8 cellular contexts compared by ENCODE assay signal in the genomic region with DNA sequence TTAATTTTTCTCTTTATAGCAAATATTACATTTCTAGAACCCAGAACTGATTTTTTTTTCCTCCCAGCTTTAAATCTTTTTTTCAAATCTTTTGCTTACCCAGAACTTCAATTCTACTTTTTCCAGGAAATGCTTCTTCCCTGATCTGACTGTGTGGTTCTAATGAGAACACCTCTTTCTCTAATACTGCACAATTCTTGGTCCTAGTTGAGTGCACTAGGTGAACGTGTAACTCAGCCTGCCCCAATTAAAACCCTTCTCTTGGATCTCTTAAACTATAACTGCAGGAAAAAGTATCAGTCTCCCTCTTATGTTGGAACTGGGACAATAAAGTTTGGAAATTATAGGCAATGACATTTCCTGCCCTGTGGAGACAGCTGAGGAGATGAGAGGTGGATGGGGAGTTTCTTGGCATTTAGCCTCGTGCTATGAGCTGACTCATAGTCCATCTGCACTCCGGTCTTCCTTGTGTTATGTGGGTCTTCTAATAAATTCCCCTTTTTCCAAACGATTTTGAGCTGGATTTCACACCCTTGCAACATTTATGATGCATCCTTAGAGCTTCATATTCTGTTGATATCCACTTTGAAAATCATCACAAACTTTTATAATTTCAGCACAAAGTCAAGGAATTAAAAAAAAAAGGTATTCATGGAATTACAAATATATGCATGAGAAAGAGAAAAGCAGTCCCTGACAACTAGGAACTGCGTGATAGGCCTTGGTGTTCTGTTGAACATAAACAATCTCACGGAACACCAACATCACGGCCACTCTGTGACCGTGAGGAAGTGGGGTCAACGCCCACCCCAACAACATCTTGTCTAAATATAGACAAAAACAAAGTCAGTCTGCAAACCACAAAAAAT. TPM values are rescaled to one million over a fixed set of nuclear protein-coding genes. Genes with fewer than 3 reads are reported as not detected.
DNase-seq lines count a peak whose midpoint lies in the region; ATAC-seq and TF ChIP-seq lines count a peak whose summit lies in the region.

No MANE protein-coding gene starts in this region.

- H3K27me3 Mint-ChIP-seq in stimulated activated memory B cell treated with anti-CD40 and anti-IgM and Interleukin-4, amounts not matched to agents 10 μg/mL and 1 μg/mL and 100 μg/mL, for 72 hours = no peaks in the 10 kb centered on the region

- H3K4me3 ChIP-seq in AG10803 (ENCODE audit: low read length) (peak overlapping the region; percentile 16), cardiac fibroblast (replicated peaks in 1 of 2; ENCODE audit: low read depth in 2 of 2, low read length in 2 of 2) (no peak overlapping the region), lung (no peak overlapping the region), lower leg skin (ENCODE audit: low read depth, poor library complexity, severe bottlenecking) (no peak overlapping the region)

- TF ChIP-seq POLR2A in lower leg skin (IDR thresholded peaks at IDR 0.05) = no peak

- TF ChIP-seq CTCF in AG10803 (conservative IDR thresholded peaks at IDR 0.05; ENCODE audit: low read length) (no peak), cardiac fibroblast (IDR thresholded peaks at IDR 0.05; ENCODE audit: low read depth, low read length) (no peak), lung (IDR thresholded peaks at IDR 0.05; ENCODE audit: control extremely low read depth, extremely low read depth) (no peak), lower leg skin (IDR thresholded peaks at IDR 0.05) (no peak)

- DNase-seq in AG10803 (ENCODE audit: low read depth) (peak; percentile 91), LHCN-M2 (ENCODE audit: low read depth) (peak; percentile 93), cardiac fibroblast (ENCODE audit: low read depth in 2 of 2) (peak; percentile 90 to 91), lung (ENCODE audit: low spot score) (no peak), lower leg skin (ENCODE audit: low spot score in 2 of 2) (no peak)

- no peaks in the 10 kb centered on the region for H3K9me3 Mint-ChIP-seq in stimulated activated memory B cell treated with anti-CD40 and anti-IgM and Interleukin-4, amounts not matched to agents 10 μg/mL and 1 μg/mL and 100 μg/mL, for 72 hours

- H3K27me3 ChIP-seq in lung (ENCODE audit: control insufficient read depth, insufficient read depth) = no peaks in the 10 kb centered on the region

- no peak overlapping the region for H3K4me3 Mint-ChIP-seq in stimulated activated memory B cell treated with anti-CD40 and anti-IgM and Interleukin-4, amounts not matched to agents 10 μg/mL and 1 μg/mL and 100 μg/mL, for 72 hours

- no peaks in the 10 kb centered on the region for H3K9me3 ChIP-seq in lung (ENCODE audit: control insufficient read depth in 2 of 2, insufficient read depth in 1 of 2, low read length in 1 of 2)

- intact Hi-C loops in lower leg skin (cut with DNase I; ENCODE audit: low total_unique reads) = no loop called here

- H3K36me3 Mint-ChIP-seq in stimulated activated memory B cell treated with anti-CD40 and anti-IgM and Interleukin-4, amounts not matched to agents 10 μg/mL and 1 μg/mL and 100 μg/mL, for 72 hours = no peaks in the 10 kb centered on the region

- peak; percentile 73 for ATAC-seq in lung (ENCODE audit: insufficient read depth, low FRiP score)
- no peak for ATAC-seq in HG02623 (IDR thresholded peaks at IDR 0.05; ENCODE audit: unreplicated experiment)
- no peak for ATAC-seq in HG03097 (IDR thresholded peaks at IDR 0.05; ENCODE audit: low FRiP score, unreplicated experiment)
- no peak for ATAC-seq in stimulated activated memory B cell treated with anti-CD40 and anti-IgM and Interleukin-4, amounts not matched to agents 10 μg/mL and 1 μg/mL and 100 μg/mL, for 72 hours

- H3K4me1 Mint-ChIP-seq in stimulated activated memory B cell treated with anti-CD40 and anti-IgM and Interleukin-4, amounts not matched to agents 10 μg/mL and 1 μg/mL and 100 μg/mL, for 72 hours = peaks cover 10% of the 10 kb centered on the region

- peaks cover 1 to 2% of the 10 kb centered on the region in 2 donors for H3K4me1 ChIP-seq in lung (ENCODE audit: control insufficient read depth in 2 of 2, insufficient read depth in 2 of 2, low read length in 2 of 2)

- H3K27ac ChIP-seq in lung (ENCODE audit: low read depth in 1 of 2, low read length in 1 of 2) = no peak overlapping the region

- H3K36me3 ChIP-seq in lung (ENCODE audit: control insufficient read depth in 2 of 2, insufficient read depth in 2 of 2, low read length in 2 of 2) = peaks cover 0 to 4% of the 10 kb centered on the region in 2 donors

- 13 to 21% methylated on average over 9 of the region's 9 CpGs for WGBS in lung, 2 donors
- WGBS in lower leg skin, 2 donors = 28 to 30% methylated on average over 9 of the region's 9 CpGs

- H3K27ac Mint-ChIP-seq in stimulated activated memory B cell treated with anti-CD40 and anti-IgM and Interleukin-4, amounts not matched to agents 10 μg/mL and 1 μg/mL and 100 μg/mL, for 72 hours = no peak overlapping the region

RNA-seq across cellular contexts. Expression of a gene that starts 52.4 kb away (rescaled TPM):
- 5.7 and 8.3 TPM in 2 replicates for total RNA-seq in LHCN-M2 (2014; rRNA removed)
- 4.8 TPM for polyA plus RNA-seq in LHCN-M2 (2012)
- total RNA-seq in lung = 10 to 100 TPM in 1 of 2 donors, 1 to 10 TPM in 1; 6.3 to 17.4 TPM
- polyA plus RNA-seq in lung = 1 to 10 TPM; 5.0 to 6.3 TPM
- 1 to 10 TPM; 2.7 to 5.8 (median 4.1) TPM for total RNA-seq in lower leg skin

Comparison
In these comparisons a context has a peak if more than half of its experiments do, and no peak if none do; other contexts are left out.
1. DNase-seq: peak in AG10803 (single experiment), LHCN-M2 (single experiment) and cardiac fibroblast (2 of 2); none in lung (single experiment) and lower leg skin (0 of 2).